ENCODE assay signal across 11 cellular contexts in the genomic region with DNA sequence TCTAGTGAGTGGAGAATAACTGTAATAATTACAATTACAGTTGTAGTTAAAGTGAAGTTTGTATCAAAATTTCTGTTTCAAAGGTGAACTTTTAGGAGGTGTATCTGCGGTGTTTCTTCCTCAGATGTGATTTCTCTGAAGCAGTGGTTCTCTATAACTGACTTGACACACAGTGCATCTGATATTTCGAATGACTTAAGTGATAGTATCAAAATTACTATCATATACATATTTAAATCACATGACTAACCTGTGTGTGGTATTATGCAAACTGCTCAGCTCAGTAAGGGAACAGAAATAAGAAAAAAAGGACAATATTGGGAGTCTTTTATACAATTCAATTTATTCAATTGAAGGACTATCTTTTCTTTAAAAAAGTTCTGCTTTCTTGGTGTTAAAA. TPM values are rescaled to one million over a fixed set of nuclear protein-coding genes. Genes with fewer than 3 reads are reported as not detected.
DNase-seq lines count a peak whose midpoint lies in the region; ATAC-seq, FAIRE-seq and TF ChIP-seq lines count a peak whose summit lies in the region.
"Not testable (repeated sequence)": the region's sequence is repeated elsewhere in the genome, so short reads cannot be mapped to it uniquely, and the experiment has no call there.
"Had no signal": no experiment of that assay in that cellular context is flagged by ENCODE, and none has a peak within 500 bp of the region (broad histone marks: within the 10 kb centered on the region; RNA-seq: fewer than 3 reads in every experiment).

No MANE protein-coding gene starts in this region.

- SMC1A ChIA-PET in GM12878 (lab: Charles Lee; ENCODE audit: uncharacterized antibody, unreplicated experiment): interaction anchor here (0.6 to 4.0 kb wide), 4 partner anchors 11 to 115 kb away, joined by 3 to 21 read pairs (median 4); no protein-coding TSS in a partner anchor

- peaks cover 33% of the 10 kb centered on the region for H4K20me1 ChIP-seq in OCI-LY3 (ENCODE audit: insufficient read depth, low read length)
- not testable (repeated sequence) for H4K20me1 ChIP-seq in GM12878 (ENCODE audit: control insufficient read depth, insufficient read depth)

- H3K27me3 Mint-ChIP-seq in activated B cell treated with CpG ODN at 0.5 μM for 24 hours; activated T-helper 17 cell treated with anti-CD3 and anti-CD28 coated beads, Interleukin-2, amount 50 U/mL, for 72 hours; memory B cell: not testable (repeated sequence)

- H3K36me3 Mint-ChIP-seq in activated B cell treated with CpG ODN at 0.5 μM for 24 hours (ENCODE audit: low read depth): peaks cover 14% of the 10 kb centered on the region
- peaks cover 25% of the 10 kb centered on the region for H3K36me3 Mint-ChIP-seq in activated T-helper 17 cell treated with anti-CD3 and anti-CD28 coated beads, Interleukin-2, amount 50 U/mL, for 72 hours (ENCODE audit: low read depth)
- H3K36me3 Mint-ChIP-seq in memory B cell: not testable (repeated sequence)

- not testable (repeated sequence) for H2AFZ ChIP-seq in OCI-LY3 (ENCODE audit: low read depth, low read length); GM12878 (ENCODE audit: control insufficient read depth, low read depth, low read length)

- H3K27me3 ChIP-seq in OCI-LY3 (ENCODE audit: low read depth, low read length); GM12878 (replicated peaks in 1 of 2; ENCODE audit: control insufficient read depth in 2 of 2, insufficient read depth in 2 of 2, low read length in 1 of 2); skeletal muscle satellite cell (ENCODE audit: control insufficient read depth, insufficient read depth, low read length): not testable (repeated sequence)

- not testable (repeated sequence) for TF ChIP-seq CTCF in A549 (IDR thresholded peaks at IDR 0.05); OCI-LY3 (IDR thresholded peaks at IDR 0.05; ENCODE audit: low read depth, low read length); activated B cell treated with CpG ODN at 0.5 μM for 24 hours (IDR thresholded peaks at IDR 0.05); GM12878 (IDR thresholded peaks at IDR 0.05 in 2 of 3, conservative IDR thresholded peaks at IDR 0.05 in 1 of 3; ENCODE audit: control insufficient read depth in 2 of 3, extremely low read depth in 1 of 3, insufficient read depth in 1 of 3, low read depth in 3 of 3, low read length in 3 of 3)

- not testable (repeated sequence) for DNase-seq in A549 (ENCODE audit: low read depth in 1 of 2, low spot score in 1 of 2); GM12891 (ENCODE audit: insufficient read length, low spot score); activated B cell treated with CpG ODN at 0.5 μM for 24 hours; GM12878 (ENCODE audit: low read depth, low spot score); memory B cell (ENCODE audit: low spot score in 2 of 2)

- H3K4me1 ChIP-seq in A549 (peaks cover 17% of the 10 kb centered on the region; the same call in 2 of the 3 replicates), OCI-LY3 (ENCODE audit: low read length) (peaks cover 27% of the 10 kb centered on the region), GM12878 (ENCODE audit: control insufficient read depth, insufficient read depth, low read length) (peaks cover 14% of the 10 kb centered on the region), skeletal muscle satellite cell (ENCODE audit: control insufficient read depth, insufficient read depth, low read length) (peaks cover 22% of the 10 kb centered on the region)

- H3K4me3 Mint-ChIP-seq in activated B cell treated with CpG ODN at 0.5 μM for 24 hours: peak overlapping the region; percentile 90
- peak overlapping the region; percentile 87 for H3K4me3 Mint-ChIP-seq in activated T-helper 17 cell treated with anti-CD3 and anti-CD28 coated beads, Interleukin-2, amount 50 U/mL, for 72 hours
- H3K4me3 Mint-ChIP-seq in memory B cell: peak overlapping the region; percentile 88

- POLR2A ChIA-PET in A549 (lab: Yijun Ruan, JAX): not testable (repeated sequence)
- POLR2A ChIA-PET in activated B cell treated with CpG ODN at 0.5 μM for 24 hours (lab: Charles Lee): interaction anchor here (0.6 to 0.7 kb wide), 2 partner anchors 13 to 359 kb away, joined by 3 to 4 read pairs; no protein-coding TSS in a partner anchor
- POLR2A ChIA-PET in GM12878 (lab: Charles Lee): interaction anchor here (0.7 to 1.7 kb wide), 2 partner anchors 12 to 236 kb away, joined by 3 to 6 read pairs; no protein-coding TSS in a partner anchor

- TF ChIP-seq RAD21 in A549 (conservative IDR thresholded peaks at IDR 0.05 in 1 of 2, IDR thresholded peaks at IDR 0.05 in 1 of 2); GM12878 (IDR thresholded peaks at IDR 0.05; ENCODE audit: insufficient read depth, low read depth, low read length): not testable (repeated sequence)

- in situ Hi-C loops in GM12878 (cut with MboI): not testable (repeated sequence)

- TF ChIP-seq EP300 in A549 (IDR thresholded peaks at IDR 0.05); GM12878 (IDR thresholded peaks at IDR 0.05; ENCODE audit: borderline replicate concordance in 1 of 2, control insufficient read depth in 1 of 2, low read depth in 2 of 2, low read length in 2 of 2): not testable (repeated sequence)

- FAIRE-seq in A549 (lab: Jason Lieb, UNC): not testable (repeated sequence)
- FAIRE-seq in GM12891 (lab: Jason Lieb, UNC) (peak; percentile 75), GM12878 (lab: Jason Lieb, UNC) (peak; percentile 69)

- ATAC-seq in A549; activated B cell treated with CpG ODN at 0.5 μM for 24 hours (ENCODE audit: low read depth); memory B cell (ENCODE audit: low read depth): not testable (repeated sequence)
- peak; percentile 63 for ATAC-seq in activated T-helper 17 cell treated with anti-CD3 and anti-CD28 coated beads, Interleukin-2, amount 50 U/mL, for 72 hours (replicated peaks)
- peak; percentile 50 for ATAC-seq in GM12878

- not testable (repeated sequence) for H3K9me3 Mint-ChIP-seq in activated B cell treated with CpG ODN at 0.5 μM for 24 hours; activated T-helper 17 cell treated with anti-CD3 and anti-CD28 coated beads, Interleukin-2, amount 50 U/mL, for 72 hours; memory B cell

- not testable (repeated sequence) for TF ChIP-seq POLR2A in A549 (IDR thresholded peaks at IDR 0.05; ENCODE audit: low read length); GM12891 (IDR thresholded peaks at IDR 0.05; ENCODE audit: low read depth, low read length); GM12878 (IDR thresholded peaks at IDR 0.05; ENCODE audit: low read depth, low read length)

- H3K4me2 ChIP-seq in A549 (peak overlapping the region; percentile 82), OCI-LY3 (ENCODE audit: low read length) (peak overlapping the region; percentile 83), GM12878 (ENCODE audit: control insufficient read depth, insufficient read depth) (peak overlapping the region; percentile 77), skeletal muscle satellite cell (ENCODE audit: low read length) (peak overlapping the region; percentile 94)

- H3K27ac ChIP-seq in A549; OCI-LY3 (ENCODE audit: low read length): not testable (repeated sequence)
- H3K27ac ChIP-seq in GM12878 (ENCODE audit: control insufficient read depth, insufficient read depth): peak overlapping the region; percentile 55

- not testable (repeated sequence) for H3K9me3 ChIP-seq in A549; OCI-LY3 (ENCODE audit: insufficient read depth, low read length); GM12878 (replicated peaks; ENCODE audit: control insufficient read depth, insufficient read depth, low read length); skeletal muscle satellite cell (replicated peaks; ENCODE audit: low read length)

- H3K36me3 ChIP-seq in OCI-LY3 (replicated peaks; ENCODE audit: low read depth, low read length); GM12878 (ENCODE audit: control insufficient read depth in 2 of 2, insufficient read depth in 2 of 2, low read length in 1 of 2); skeletal muscle satellite cell (ENCODE audit: insufficient read depth, low read length): not testable (repeated sequence)

- CTCF ChIA-PET in A549 (lab: Yijun Ruan, JAX); activated B cell treated with CpG ODN at 0.5 μM for 24 hours (lab: Charles Lee): not testable (repeated sequence)
- CTCF ChIA-PET in GM12878 (lab: Yijun Ruan, JAX): interaction anchor here (0.7 to 2.9 kb wide), 4 partner anchors 16 to 249 kb away, joined by 3 to 8 read pairs (median 4); no protein-coding TSS in a partner anchor

- BruUV-seq in GM12878 (replicated peaks; lab: Mats Ljungman, UMichigan): not testable (repeated sequence)

- H3K27ac Mint-ChIP-seq in activated B cell treated with CpG ODN at 0.5 μM for 24 hours (peak overlapping the region; percentile 51), memory B cell (peak overlapping the region; percentile 84)
- H3K27ac Mint-ChIP-seq in activated T-helper 17 cell treated with anti-CD3 and anti-CD28 coated beads, Interleukin-2, amount 50 U/mL, for 72 hours: not testable (repeated sequence)

- H3K79me2 ChIP-seq in OCI-LY3 (ENCODE audit: low read length) (peaks cover 64% of the 10 kb centered on the region), GM12878 (ENCODE audit: control insufficient read depth, insufficient read depth, low read length) (peaks cover 54% of the 10 kb centered on the region)

- H3K9ac ChIP-seq in OCI-LY3 (ENCODE audit: low read length); GM12878 (ENCODE audit: control insufficient read depth, insufficient read depth, low read length); skeletal muscle satellite cell (ENCODE audit: low read depth, low read length): not testable (repeated sequence)

- H3K4me3 ChIP-seq in A549; skeletal muscle satellite cell (ENCODE audit: low read length): not testable (repeated sequence)
- peak overlapping the region; percentile 89 for H3K4me3 ChIP-seq in OCI-LY3 (ENCODE audit: low read length)
- H3K4me3 ChIP-seq in GM12878: peak overlapping the region; percentile 94; the same call in 1 of the 2 replicates

- H3K4me1 Mint-ChIP-seq in activated B cell treated with CpG ODN at 0.5 μM for 24 hours (peaks cover 50% of the 10 kb centered on the region), memory B cell (peaks cover 28% of the 10 kb centered on the region)
- peaks cover 16% of the 10 kb centered on the region for H3K4me1 Mint-ChIP-seq in activated T-helper 17 cell treated with anti-CD3 and anti-CD28 coated beads, Interleukin-2, amount 50 U/mL, for 72 hours

- intact Hi-C loops in activated B cell treated with CpG ODN at 0.5 μM for 24 hours (cut with micrococcal nuclease): loop anchor here (5.0 to 10.0 kb wide), 4 partner anchors 118 to 358 kb away; no protein-coding TSS in a partner anchor
- intact Hi-C loops in GM12878 (cut with micrococcal nuclease; ENCODE audit: unreplicated experiment): not testable (repeated sequence)

- 93% methylated on average over 2 of the region's 2 CpGs for WGBS in A549 (ENCODE audit: missing lambda C conversion rate)
- WGBS in GM12878 (ENCODE audit: insufficient coverage, insufficient replicate concordance, low lambda C conversion rate, missing lambda C conversion rate): 0% methylated on average over 2 of the region's 2 CpGs

- RAD21 ChIA-PET in GM12878 (lab: Charles Lee; ENCODE audit: unreplicated experiment): interaction anchor here (0.6 to 2.0 kb wide), 3 partner anchors 12 to 127 kb away, joined by 3 to 7 read pairs (median 4); no protein-coding TSS in a partner anchor

RNA-seq across cellular contexts. Expression of a gene that starts 2.4 kb away (rescaled TPM):
- polyA plus RNA-seq in A549 (2011; rRNA removed) (22.4 and 25.2 TPM in 2 replicates), A549 (2017; fragmentation: RNase III; extraction: RNeasy Plus Mini Kit Qiagen cat#74134 plus additional on column Dnase treatment) (14.8 to 15.4 TPM (median 15.2 TPM) in 3 replicates), GM12878 (2011; rRNA removed) (16.4 and 17.8 TPM in 2 replicates), GM12878 (2014; fragmentation: Illumina TruSeq; extraction: Trizol) (21.1 and 21.5 TPM in 2 replicates), GM12878 (2014; fragmentation: Nextera tagmentation; extraction: Ambion mirVana) (1 to 10 TPM; 1.9 to 2.4 TPM), GM12878 (2014; rRNA removed) (17.5 and 18.3 TPM in 2 replicates), GM12878 (2016; fragmentation: Nextera tagmentation; extraction: Ambion mirVana) (10 to 100 TPM; 19.4 to 20.2 TPM)
- 8.8 and 9.6 TPM in 2 replicates for polyA plus RNA-seq in A549 (2012; cell fraction: cytosol; rRNA removed)
- polyA plus RNA-seq in A549 (2012; cell fraction: nucleus; rRNA removed): 15.3 and 21.1 TPM in 2 replicates
- polyA minus RNA-seq in A549 (2011; rRNA and poly(A)+ RNA removed): 25.9 and 27.2 TPM in 2 replicates
- 9.4 TPM for polyA plus RNA-seq in GM12891 (2012; ENCODE audit: low read depth, missing spikeins)
- total RNA-seq in activated B cell treated with CpG ODN at 0.5 μM for 24 hours (59.0 and 64.5 TPM in 2 replicates), GM12878 (2014; rRNA removed) (18.8 and 21.1 TPM in 2 replicates), GM12878 (2014; rRNA removed; fragmentation: Illumina TruSeq; extraction: Trizol) (22.6 and 23.4 TPM in 2 replicates), GM12878 (2021) (40.6 and 42.8 TPM in 2 replicates)
- total RNA-seq in activated T-helper 17 cell treated with anti-CD3 and anti-CD28 coated beads, Interleukin-2, amount 50 U/mL, for 72 hours: 10 to 100 TPM; 25.7 to 42.2 TPM
- 92.9 and 93.0 TPM in 2 replicates for total RNA-seq in GM12878 (2013; cell fraction: nucleolus; rRNA removed)
- polyA plus RNA-seq in GM12878 (2011; ENCODE audit: low read depth): 5.2 TPM
- 11.3 and 13.2 TPM in 2 replicates for polyA plus RNA-seq in GM12878 (2011; cell fraction: cytosol; rRNA removed)
- polyA plus RNA-seq in GM12878 (2011; cell fraction: nucleus; rRNA removed): 16.6 and 22.2 TPM in 2 replicates
- polyA plus RNA-seq in GM12878 (2012): 8.2 and 9.4 TPM in 2 replicates
- 22.9 and 29.6 TPM in 2 replicates for polyA minus RNA-seq in GM12878 (2011; rRNA and poly(A)+ RNA removed)
- polyA minus RNA-seq in GM12878 (2011; cell fraction: cytosol; rRNA and poly(A)+ RNA removed): 6.0 and 9.1 TPM in 2 replicates
- 13.8 and 25.5 TPM in 2 replicates for polyA minus RNA-seq in GM12878 (2011; cell fraction: nucleus; rRNA and poly(A)+ RNA removed)
- total RNA-seq in skeletal muscle satellite cell (2012; rRNA removed): 23.2 and 27.6 TPM in 2 replicates

RNA-seq across cellular contexts. Expression of a gene that starts 28.1 kb away (rescaled TPM):
- polyA plus RNA-seq in A549 (2011; rRNA removed): 2.3 and 3.1 TPM in 2 replicates
- 0.90 and 1.2 TPM in 2 replicates for polyA plus RNA-seq in A549 (2012; cell fraction: cytosol; rRNA removed)
- polyA plus RNA-seq in A549 (2012; cell fraction: nucleus; rRNA removed): 8.8 and 9.9 TPM in 2 replicates
- polyA plus RNA-seq in A549 (2017; fragmentation: RNase III; extraction: RNeasy Plus Mini Kit Qiagen cat#74134 plus additional on column Dnase treatment): 2.2 to 3.3 TPM (median 2.5 TPM) in 3 replicates
- polyA minus RNA-seq in A549 (2011; rRNA and poly(A)+ RNA removed): 1.9 and 4.9 TPM in 2 replicates
- polyA plus RNA-seq in GM12891 (2012; ENCODE audit: low read depth, missing spikeins): not detected
- not detected in 2 replicates for total RNA-seq in activated B cell treated with CpG ODN at 0.5 μM for 24 hours
- under 1 TPM in 1 of 2 donors, not detected in 1; 0.19 TPM for total RNA-seq in activated T-helper 17 cell treated with anti-CD3 and anti-CD28 coated beads, Interleukin-2, amount 50 U/mL, for 72 hours
- total RNA-seq in GM12878 (2013; cell fraction: nucleolus; rRNA removed): not detected in 2 replicates
- not detected in 2 replicates for total RNA-seq in GM12878 (2014; rRNA removed)
- total RNA-seq in GM12878 (2014; rRNA removed; fragmentation: Illumina TruSeq; extraction: Trizol): not detected in 2 replicates
- not detected in 2 replicates for total RNA-seq in GM12878 (2021)
- not detected for polyA plus RNA-seq in GM12878 (2011; ENCODE audit: low read depth)
- not detected in 2 replicates for polyA plus RNA-seq in GM12878 (2011; rRNA removed)
- polyA plus RNA-seq in GM12878 (2011; cell fraction: cytosol; rRNA removed): 0.03 and 0.19 TPM in 2 replicates
- polyA plus RNA-seq in GM12878 (2011; cell fraction: nucleus; rRNA removed): 0.12 and 0.22 TPM in 2 replicates
- polyA plus RNA-seq in GM12878 (2012): not detected in 2 replicates
- not detected in 2 replicates for polyA plus RNA-seq in GM12878 (2014; fragmentation: Illumina TruSeq; extraction: Trizol)
- polyA plus RNA-seq in GM12878 (2014; fragmentation: Nextera tagmentation; extraction: Ambion mirVana): not detected
- polyA plus RNA-seq in GM12878 (2014; rRNA removed): not detected in 2 replicates
- polyA plus RNA-seq in GM12878 (2016; fragmentation: Nextera tagmentation; extraction: Ambion mirVana): under 1 TPM in 1 of 2 experiments, not detected in 1; 0.34 TPM
- 0.07 and 0.10 TPM in 2 replicates for polyA minus RNA-seq in GM12878 (2011; rRNA and poly(A)+ RNA removed)
- polyA minus RNA-seq in GM12878 (2011; cell fraction: cytosol; rRNA and poly(A)+ RNA removed): not detected in 2 replicates
- 0.36 and 0.67 TPM in 2 replicates for polyA minus RNA-seq in GM12878 (2011; cell fraction: nucleus; rRNA and poly(A)+ RNA removed)
- total RNA-seq in skeletal muscle satellite cell (2012; rRNA removed): 21.5 and 30.1 TPM in 2 replicates
- total RNA-seq: G401, H4, progenitor cell of endocrine pancreas had no signal
